Comparison of ENCODE assay signal across 1 cellular context in the genomic region with DNA sequence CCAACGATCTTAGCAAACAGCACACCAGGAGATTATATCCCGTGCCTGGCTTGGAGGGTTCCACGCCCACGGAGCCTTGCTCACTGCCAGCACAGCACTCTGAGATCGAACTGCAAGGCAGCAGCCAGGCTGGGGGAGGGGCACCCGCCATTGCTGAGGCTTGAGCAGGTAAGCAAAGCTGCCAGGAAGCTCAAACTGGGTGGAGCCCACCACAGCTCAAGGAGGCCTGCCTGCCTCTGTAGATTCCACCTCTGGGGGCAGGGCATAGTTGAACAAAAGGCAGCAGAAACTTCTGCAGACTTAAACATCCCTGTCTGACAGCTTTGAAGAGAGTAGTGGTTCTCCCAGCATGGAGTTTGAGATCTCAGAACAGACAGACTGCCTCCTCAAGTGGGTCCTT. TPM values are rescaled to one million over a fixed set of nuclear protein-coding genes. Genes with fewer than 3 reads are reported as not detected.
"Had no signal": no experiment of that assay in that cellular context is flagged by ENCODE, and none has a peak within 500 bp of the region (broad histone marks: within the 10 kb centered on the region; RNA-seq: fewer than 3 reads in every experiment).

No MANE protein-coding gene starts in this region.

RNA-seq across cellular contexts. Expression of a gene that starts 43.8 kb away (rescaled TPM):
- total RNA-seq: foreskin keratinocyte had no signal
- polyA plus RNA-seq: foreskin keratinocyte had no signal
